3 cellular contexts compared by ENCODE assay signal in the genomic region with DNA sequence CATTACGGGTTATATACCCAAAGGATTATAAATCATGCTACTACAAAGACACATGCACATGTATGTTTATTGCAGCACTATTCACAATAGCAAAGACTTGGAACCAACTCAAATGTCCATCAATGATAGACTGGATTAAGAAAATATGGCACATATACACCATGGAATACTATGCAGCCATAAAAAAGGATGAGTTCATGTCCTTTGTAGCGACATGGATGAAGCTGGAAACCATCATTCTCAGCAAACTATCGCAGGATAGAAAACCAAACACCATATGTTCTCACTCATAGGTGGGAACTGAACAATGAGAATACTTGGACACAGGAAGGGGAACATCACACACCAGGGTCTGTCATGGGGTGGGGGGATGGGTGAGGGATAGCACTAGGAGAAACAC.
A peak's percentile ranks its signal among the peaks of the same experiment; 100 is the strongest.
DNase-seq lines count a peak whose midpoint lies in the region; ATAC-seq, FAIRE-seq and TF ChIP-seq lines count a peak whose summit lies in the region.
"Not testable (repeated sequence)": the region's sequence is repeated elsewhere in the genome, so short reads cannot be mapped to it uniquely, and the experiment has no call there.

No MANE protein-coding gene starts in this region.

- not testable (repeated sequence) for H3K27ac Mint-ChIP-seq in endothelial cell (ENCODE audit: unreplicated experiment)

- H2AFZ ChIP-seq in K562 (ENCODE audit: low read depth, low read length), result not testable (repeated sequence)

- peaks cover 11% of the 10 kb centered on the region for H3K36me3 Mint-ChIP-seq in endothelial cell (ENCODE audit: low read depth, unreplicated experiment)

- not testable (repeated sequence) for H3K9me3 ChIP-seq in HEK293 (ENCODE audit: control insufficient read depth, insufficient read depth, low read depth, low read length); K562 (replicated peaks; ENCODE audit: control insufficient read depth, insufficient read depth, low read depth, low read length)

- not testable (repeated sequence) for TF ChIP-seq CTCF in HEK293 (tag by site-specific recombination; IDR thresholded peaks at IDR 0.05); K562 (IDR thresholded peaks at IDR 0.05 in 2 of 3, conservative IDR thresholded peaks at IDR 0.05 in 1 of 3; ENCODE audit: insufficient read depth in 2 of 3, low read depth in 1 of 3, low read length in 3 of 3); endothelial cell (IDR thresholded peaks at IDR 0.05; ENCODE audit: unreplicated experiment)

- not testable (repeated sequence) for H3K4me1 Mint-ChIP-seq in endothelial cell (ENCODE audit: unreplicated experiment)

- H3K36me3 ChIP-seq in HEK293 (ENCODE audit: control insufficient read depth in 2 of 2, insufficient read depth in 1 of 2, low read length in 2 of 2); K562 (ENCODE audit: control insufficient read depth, insufficient read depth, low read length): not testable (repeated sequence)

- not testable (repeated sequence) for DNase-seq in K562 (ENCODE audit: extremely low read depth in 1 of 4, low spot score in 3 of 4); endothelial cell (ENCODE audit: low spot score)

- TF ChIP-seq EP300 in K562 (IDR thresholded peaks at IDR 0.05; ENCODE audit: low read length), result not testable (repeated sequence)

- H3K4me2 ChIP-seq in K562 (ENCODE audit: insufficient read depth, low read length), result not testable (repeated sequence)

- H3K27me3 Mint-ChIP-seq in endothelial cell (ENCODE audit: unreplicated experiment), result not testable (repeated sequence)

- H4K20me1 ChIP-seq in K562 (replicated peaks; ENCODE audit: control insufficient read depth, insufficient read depth, low read length), result not testable (repeated sequence)

- H3K4me3 ChIP-seq in HEK293 (ENCODE audit: low read depth, low read length); K562: not testable (repeated sequence)

- POLR2A ChIA-PET in HEK293 (lab: Yijun Ruan, JAX); K562 (lab: Yijun Ruan, JAX): not testable (repeated sequence)

- not testable (repeated sequence) for H3K27me3 ChIP-seq in K562 (ENCODE audit: control insufficient read depth in 2 of 2, insufficient read depth in 2 of 2, low read length in 2 of 2)

- not testable (repeated sequence) for TF ChIP-seq RAD21 in K562 (CRISPR knock-in tag; conservative IDR thresholded peaks at IDR 0.05 in 1 of 2, IDR thresholded peaks at IDR 0.05 in 1 of 2)

- ATAC-seq in K562, result not testable (repeated sequence)

- not testable (repeated sequence) for H3K9me1 ChIP-seq in K562 (ENCODE audit: control insufficient read depth, insufficient read depth, low read length)

- H3K79me2 ChIP-seq in K562 (ENCODE audit: control insufficient read depth, insufficient read depth, low read length), result not testable (repeated sequence)

- in situ Hi-C loops in K562 (cut with MboI), result not testable (repeated sequence)

- H3K27ac ChIP-seq in HEK293 (ENCODE audit: extremely low read depth, low read depth, low read length); K562 (ENCODE audit: extremely low read depth, low read depth, low read length): not testable (repeated sequence)

- 88% methylated on average over 3 of the region's 3 CpGs for WGBS in K562 (ENCODE audit: insufficient coverage, low coverage, missing lambda C conversion rate)

- FAIRE-seq in K562 (lab: Jason Lieb, UNC), result not testable (repeated sequence)

- H3K9me3 Mint-ChIP-seq in endothelial cell (ENCODE audit: unreplicated experiment), result not testable (repeated sequence)

- BruUV-seq in K562 (replicated peaks; lab: Mats Ljungman, UMichigan), result not testable (repeated sequence)

- TF ChIP-seq POLR2A in K562 (conservative IDR thresholded peaks at IDR 0.05), result not testable (repeated sequence)

- H3K4me3 Mint-ChIP-seq in endothelial cell (ENCODE audit: unreplicated experiment), result peak overlapping the region; percentile 29

- H3K4me1 ChIP-seq in HEK293 (ENCODE audit: control insufficient read depth, insufficient read depth, low read length); K562 (replicated peaks in 1 of 2; ENCODE audit: control insufficient read depth in 2 of 2, insufficient read depth in 2 of 2, low read length in 2 of 2): not testable (repeated sequence)

- H3K9ac ChIP-seq in K562 (ENCODE audit: insufficient read depth in 1 of 2, low read depth in 2 of 2, low read length in 2 of 2), result not testable (repeated sequence)

- CTCF ChIA-PET in HEK293 (lab: Yijun Ruan, JAX); K562 (lab: Yijun Ruan, JAX; ENCODE audit: low intra/inter-chr PET ratio): not testable (repeated sequence)

- intact Hi-C loops in K562 (cut with micrococcal nuclease), result not testable (repeated sequence)

TF ChIP-seq in HEK293, 187 proteins besides CTCF, POLR2A, EP300 and RAD21:
- peak; percentile 88 for TF ChIP-seq ZNF146 (tag by site-specific recombination; IDR thresholded peaks at IDR 0.05)

TF ChIP-seq in K562, 482 proteins besides CTCF, POLR2A, EP300 and RAD21:
- TF ChIP-seq KDM1A (IDR thresholded peaks at IDR 0.05) (peak in 1 of 2 experiments; percentile 55; a peak in 1 of 4 replicates), ZNF146 (CRISPR knock-in tag; IDR thresholded peaks at IDR 0.05; ENCODE audit: unreplicated experiment) (peak; percentile 78), BCOR (IDR thresholded peaks at IDR 0.05) (peak; percentile 70; the same call in 1 of the 2 replicates)
